In the genomic region with DNA sequence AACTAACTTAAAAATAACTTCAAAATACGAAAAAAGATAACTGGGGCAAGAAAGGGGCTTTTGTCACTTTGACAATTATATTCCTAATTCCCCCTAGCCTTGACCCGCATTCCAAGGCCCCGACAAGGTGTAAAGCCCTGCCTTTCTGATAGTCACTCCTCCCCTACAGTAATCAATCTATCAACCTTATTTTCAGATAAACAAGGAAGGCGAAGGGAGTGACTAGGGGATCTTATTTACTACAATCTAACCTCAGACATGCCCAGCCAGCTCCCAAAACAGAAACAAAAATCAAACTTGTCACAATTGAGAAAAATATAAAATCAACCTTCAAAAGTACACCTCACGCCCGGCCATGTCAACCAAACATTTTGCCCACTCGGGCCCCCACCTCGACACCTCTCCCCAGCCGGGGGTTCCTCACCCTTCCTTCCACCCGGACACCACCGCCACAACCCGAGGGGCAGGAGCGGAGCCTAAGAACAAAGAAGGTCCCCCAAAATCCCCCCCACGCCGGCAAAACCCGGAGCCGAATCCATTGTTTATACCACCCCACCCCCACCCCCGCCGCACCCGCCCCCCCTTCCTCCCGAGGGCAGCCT, we compare ENCODE assay signal across 8 cellular contexts. TPM values are rescaled to one million over a fixed set of nuclear protein-coding genes. Genes with fewer than 3 reads are reported as not detected.
DNase-seq lines count a peak whose midpoint lies in the region; ATAC-seq and TF ChIP-seq lines count a peak whose summit lies in the region.

No MANE protein-coding gene starts in this region.

- peaks cover 34% of the 10 kb centered on the region for H3K4me1 ChIP-seq in psoas muscle

- 2 to 3% (median 2%) methylated on average over 17 to 21 of the region's 21 CpGs for WGBS in psoas muscle, 3 donors

- no peak for TF ChIP-seq CTCF in GM12875 (IDR thresholded peaks at IDR 0.05; ENCODE audit: borderline replicate concordance, insufficient read depth, low read depth, low read length)
- TF ChIP-seq CTCF in WERI-Rb-1 (IDR thresholded peaks at IDR 0.05; ENCODE audit: low read depth, low read length) = no peak
- TF ChIP-seq CTCF in fibroblast of the aortic adventitia (IDR thresholded peaks at IDR 0.05; ENCODE audit: insufficient read depth, low read length) = no peak
- no peak for TF ChIP-seq CTCF in psoas muscle (IDR thresholded peaks at IDR 0.05)

- H3K36me3 ChIP-seq in WERI-Rb-1 = peaks cover 26% of the 10 kb centered on the region
- peaks cover 0 to 28% of the 10 kb centered on the region in 2 donors for H3K36me3 ChIP-seq in psoas muscle (ENCODE audit: insufficient read depth in 1 of 2, low read depth in 1 of 2)

- H3K27me3 ChIP-seq in WERI-Rb-1 (ENCODE audit: insufficient read depth, low read depth, severe bottlenecking) (no peaks in the 10 kb centered on the region), psoas muscle (ENCODE audit: insufficient read depth in 3 of 3, low read length in 2 of 3) (no peaks in the 10 kb centered on the region)

- H3K27ac ChIP-seq in WERI-Rb-1 (peak overlapping the region; percentile 59), psoas muscle (peak overlapping the region; percentile 86)

- intact Hi-C loops in psoas muscle (cut with DNase I) = loop anchor here in 1 of 2 donors (2.0 kb wide), 1 partner anchor 32 kb away; a partner anchor contains a TSS

- DNase-seq in WERI-Rb-1 (no peak), fibroblast of the aortic adventitia (ENCODE audit: low read depth) (no peak), psoas muscle (no peak), activated gamma-delta T cell (lab: John Stamatoyannopoulos, UW) (no peak), AG08396 (ENCODE audit: low spot score) (no peak)

- peak overlapping the region; percentile 94 for H3K4me3 ChIP-seq in GM12875 (ENCODE audit: low read depth, low read length)
- peak overlapping the region; percentile 79 for H3K4me3 ChIP-seq in WERI-Rb-1 (ENCODE audit: low read depth, low read length)
- peak overlapping the region; percentile 88 for H3K4me3 ChIP-seq in fibroblast of the aortic adventitia (ENCODE audit: low read depth, low read length)
- H3K4me3 ChIP-seq in psoas muscle = peak overlapping the region; percentile 83

- peak in 2 of 4 donors; percentile 1 to 4 for ATAC-seq in psoas muscle
- no peak for ATAC-seq in GM18870 (IDR thresholded peaks at IDR 0.05; ENCODE audit: unreplicated experiment)
- no peak for ATAC-seq in HG03342 (IDR thresholded peaks at IDR 0.05; ENCODE audit: unreplicated experiment)

- H3K9me3 ChIP-seq in WERI-Rb-1 (ENCODE audit: severe bottlenecking) = no peaks in the 10 kb centered on the region
- no peaks in the 10 kb centered on the region for H3K9me3 ChIP-seq in psoas muscle

RNA-seq across cellular contexts. Expression of a gene that starts 0.6 kb away (rescaled TPM):
- total RNA-seq in fibroblast of the aortic adventitia (ENCODE audit: low replicate concordance) = 19.3 and 32.6 TPM in 2 replicates
- total RNA-seq in psoas muscle = 10 to 100 TPM; 15.4 to 17.9 (median 17.6) TPM
- 10 to 100 TPM in 2 of 3 donors, 1 to 10 TPM in 1; 5.3 to 17.4 (median 10.4) TPM for polyA plus RNA-seq in psoas muscle

RNA-seq across cellular contexts. Expression of a gene that starts 32.0 kb away (rescaled TPM):
- total RNA-seq in fibroblast of the aortic adventitia (ENCODE audit: low replicate concordance) (54.5 and 92.4 TPM in 2 replicates), psoas muscle (10 to 100 TPM; 31.1 to 50.2 (median 41.0) TPM)
- polyA plus RNA-seq in psoas muscle = 10 to 100 TPM; 19.2 to 48.9 (median 34.4) TPM
